Comparison of ENCODE assay signal across 8 cellular contexts in the genomic region with DNA sequence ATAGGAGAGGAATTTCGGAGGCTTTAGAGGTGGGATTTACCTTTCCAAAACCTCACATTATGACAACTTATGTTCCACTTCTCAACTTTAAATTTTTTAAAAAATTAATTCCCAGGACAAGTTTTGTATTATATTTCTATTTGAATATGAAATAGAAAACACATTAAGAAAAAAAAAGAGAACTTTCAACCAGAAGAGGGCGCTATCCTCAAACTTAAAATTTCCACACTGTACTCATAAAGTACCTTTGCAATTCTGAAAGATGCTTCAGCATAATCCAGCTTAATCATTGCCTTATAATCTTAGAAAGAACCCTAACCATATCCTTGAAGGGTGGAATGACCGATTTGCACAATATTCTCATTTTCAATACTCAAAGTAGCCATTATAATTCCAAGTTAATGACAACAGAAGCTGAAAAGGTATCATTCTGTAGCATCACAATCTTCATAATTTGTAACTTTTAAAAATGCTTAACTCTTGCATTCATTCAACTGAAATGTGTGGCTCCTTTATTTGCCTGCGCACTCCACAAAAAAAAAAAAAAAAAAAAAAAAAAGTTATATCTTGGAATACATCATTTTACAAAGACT.
A peak's percentile ranks its signal among the peaks of the same experiment; 100 is the strongest.
DNase-seq lines count a peak whose midpoint lies in the region; ATAC-seq and TF ChIP-seq lines count a peak whose summit lies in the region.

No MANE protein-coding gene starts in this region.

- ATAC-seq in left ventricle myocardium superior (no peak), GM19397 (IDR thresholded peaks at IDR 0.05; ENCODE audit: unreplicated experiment) (no peak), GM21447 (IDR thresholded peaks at IDR 0.05; ENCODE audit: unreplicated experiment) (no peak)

- no peaks in the 10 kb centered on the region for H3K27me3 ChIP-seq in right atrium auricular region
- no peaks in the 10 kb centered on the region for H3K27me3 ChIP-seq in MG63

- H3K9me3 ChIP-seq in right atrium auricular region (no peaks in the 10 kb centered on the region), MG63 (no peaks in the 10 kb centered on the region)

- DNase-seq in right atrium auricular region (ENCODE audit: low spot score) (no peak), left ventricle myocardium superior (no peak), RPMI8226 (peak; percentile 22), glomerular endothelial cell (ENCODE audit: extremely low read depth, low read depth, low spot score) (peak; percentile 25), MG63 (no peak), ecto neural progenitor cell (ENCODE audit: low spot score) (no peak)

- no peaks in the 10 kb centered on the region for H3K36me3 ChIP-seq in right atrium auricular region
- H3K36me3 ChIP-seq in MG63 = no peaks in the 10 kb centered on the region

- H3K4me1 ChIP-seq in right atrium auricular region = no peaks in the 10 kb centered on the region

- intact Hi-C loops in left ventricle myocardium superior (cut with micrococcal nuclease) = no loop called here

- H3K27ac ChIP-seq in right atrium auricular region = no peak overlapping the region

- H3K4me3 ChIP-seq in right atrium auricular region = no peak overlapping the region
- H3K4me3 ChIP-seq in MG63 = no peak overlapping the region

- TF ChIP-seq CTCF in right atrium auricular region (IDR thresholded peaks at IDR 0.05) = peak; percentile 20 to 67

Comparison
In these comparisons a context has a peak if more than half of its experiments do, and no peak if none do; other contexts are left out.
1. DNase-seq: peak in RPMI8226 (single experiment) and glomerular endothelial cell (single experiment); none in right atrium auricular region (single experiment), left ventricle myocardium superior (single experiment), MG63 (single experiment) and ecto neural progenitor cell (single experiment).